In genomic region chr11:64916848-64917662, GRCh38 we compare ENCODE assay signal across 8 cellular contexts. TPM values are rescaled to one million over a fixed set of nuclear protein-coding genes. Genes with fewer than 3 reads are reported as not detected.
DNase-seq lines count a peak whose midpoint lies in the region; ATAC-seq and TF ChIP-seq lines count a peak whose summit lies in the region.

ATG2A (minus strand) TSS chr11:64917209; CDS start chr11:64917135, 74 bp downstream.

- no peaks in the 10 kb centered on the region for H3K27me3 Mint-ChIP-seq in IgD-negative memory B cell

- no peaks in the 10 kb centered on the region for H3K9me3 Mint-ChIP-seq in IgD-negative memory B cell

- peak within 1 kb of the TSS; percentile 98 for H3K4me3 ChIP-seq in epithelial cell of esophagus (ENCODE audit: low read length)
- peak within 1 kb of the TSS; percentile 77 for H3K4me3 ChIP-seq in mononuclear cell (ENCODE audit: low read length)

- no peaks in the 10 kb centered on the region for H3K9me3 ChIP-seq in mononuclear cell (ENCODE audit: low read depth, low read length)

- H3K4me1 Mint-ChIP-seq in IgD-negative memory B cell: peaks cover 16 to 26% (median 21%) of the 10 kb centered on the region in 3 donors

- H3K4me1 ChIP-seq in mononuclear cell (ENCODE audit: insufficient read depth, low read length): peaks cover 24% of the 10 kb centered on the region

- H3K27ac Mint-ChIP-seq in IgD-negative memory B cell: peak within 1 kb of the TSS; percentile 47 to 96 (median 90)

- peak; percentile 92 for ATAC-seq in GM21529 (IDR thresholded peaks at IDR 0.05; ENCODE audit: unreplicated experiment)

- no peaks in the 10 kb centered on the region for H3K36me3 Mint-ChIP-seq in IgD-negative memory B cell

- H3K27me3 ChIP-seq in mononuclear cell (ENCODE audit: insufficient read depth, low read length): no peaks in the 10 kb centered on the region

- peak; percentile 97 for DNase-seq in DMS 273 treated with DMSO at 0.1 percent for 48 hours (lab: John Stamatoyannopoulos, UW)
- peak; percentile 91 for DNase-seq in OCI-M2 (lab: John Stamatoyannopoulos, UW; ENCODE audit: unreplicated experiment)
- DNase-seq in activated T-cell treated with anti-CD3 and anti-CD28 coated beads for 4 hours: peak; percentile 97
- peak; percentile 100 for DNase-seq in epithelial cell of esophagus (ENCODE audit: low read depth)
- DNase-seq in stimulated activated CD8-positive, alpha-beta memory T cell treated with anti-CD3 and anti-CD28 coated beads, Interleukin-4, amount 100 ng/mL, for 1 hour (ENCODE audit: low read depth in 2 of 2, low spot score in 1 of 2): peak; percentile 97 to 98

- TF ChIP-seq CTCF in epithelial cell of esophagus (IDR thresholded peaks at IDR 0.05; ENCODE audit: insufficient read depth, low read depth, low read length, missing control alignments): no peak

- H3K4me3 Mint-ChIP-seq in IgD-negative memory B cell: peak within 1 kb of the TSS; percentile 82 to 96 (median 89)

RNA-seq across cellular contexts. Expression of gene ATG2A, which starts in this region (rescaled TPM):
- 3.9 TPM for polyA plus RNA-seq in IgD-negative memory B cell
- 80.2 TPM for total RNA-seq in mononuclear cell

Comparison
In these comparisons a context has a peak if more than half of its experiments do, and no peak if none do; other contexts are left out.
1. Peak in every context shown above with its lines: DNase-seq, ATAC-seq and H3K4me3 ChIP-seq.